Comparison of ENCODE assay signal across 15 cellular contexts in genomic region chr15:32834156-32834555, GRCh38.
DNase-seq lines count a peak whose midpoint lies in the region; ATAC-seq, FAIRE-seq and TF ChIP-seq lines count a peak whose summit lies in the region.
"Had no signal": no experiment of that assay in that cellular context is flagged by ENCODE, and none has a peak within 500 bp of the region (broad histone marks: within the 10 kb centered on the region; RNA-seq: fewer than 3 reads in every experiment).

No MANE protein-coding gene starts in this region.

- no peak overlapping the region for H2AFZ ChIP-seq in keratinocyte (ENCODE audit: control insufficient read depth, low read length)

- H3K27me3 ChIP-seq in keratinocyte (ENCODE audit: control insufficient read depth, extremely low read depth, insufficient read depth, low read length) (no peaks in the 10 kb centered on the region), adrenal gland (peaks cover 4% of the 10 kb centered on the region)

- H3K27ac ChIP-seq in keratinocyte (ENCODE audit: control insufficient read depth, insufficient read depth, low read length) (no peak overlapping the region), adrenal gland (no peak overlapping the region)
- H3K27ac ChIP-seq: heart right ventricle had no signal

- H3K9me3 ChIP-seq in keratinocyte (ENCODE audit: control insufficient read depth, low read depth, low read length) (no peaks in the 10 kb centered on the region), adrenal gland (replicated peaks in 1 of 3) (no peaks in the 10 kb centered on the region)
- H3K9me3 ChIP-seq: HAP-1, heart right ventricle had no signal

- TF ChIP-seq POLR2A in adrenal gland (IDR thresholded peaks at IDR 0.05), result no peak

- intact Hi-C loops in adrenal gland (cut with DNase I), result no loop called here

- H4K20me1 ChIP-seq in keratinocyte (ENCODE audit: control insufficient read depth, extremely low read depth, insufficient read depth, low read length), result no peaks in the 10 kb centered on the region

- ATAC-seq in GM18520 (IDR thresholded peaks at IDR 0.05; ENCODE audit: unreplicated experiment), result peak; percentile 74
- ATAC-seq in GM21737 (IDR thresholded peaks at IDR 0.05; ENCODE audit: unreplicated experiment), result peak; percentile 83
- peak; percentile 65 for ATAC-seq in HG03558 (IDR thresholded peaks at IDR 0.05; ENCODE audit: extremely low read depth, unreplicated experiment)
- ATAC-seq: heart right ventricle, natural killer cell had no signal

- TF ChIP-seq CTCF in keratinocyte (optimal IDR thresholded peaks at IDR 0.05 in 1 of 3, IDR thresholded peaks at IDR 0.05 in 1 of 3, conservative IDR thresholded peaks at IDR 0.05 in 1 of 3; ENCODE audit: extremely low read depth in 1 of 3, insufficient read depth in 2 of 3, low read length in 3 of 3) (no peak), adrenal gland (IDR thresholded peaks at IDR 0.05) (no peak)

- FAIRE-seq in keratinocyte (lab: Jason Lieb, UNC), result peak; percentile 13
- FAIRE-seq: colon had no signal

- no peaks in the 10 kb centered on the region for H3K9me1 ChIP-seq in keratinocyte (ENCODE audit: control insufficient read depth, extremely low read depth, insufficient read depth, low read length)

- no peaks in the 10 kb centered on the region for H3K79me2 ChIP-seq in keratinocyte (ENCODE audit: control insufficient read depth, insufficient read depth, low read length)

- WGBS in adrenal gland, 4 donors, result 32 to 52% (median 49%) methylated on average over 1 of the region's 1 CpG

- H3K36me3 ChIP-seq in keratinocyte (ENCODE audit: control insufficient read depth in 2 of 2, extremely low read depth in 1 of 2, insufficient read depth in 2 of 2, low read length in 2 of 2), result no peaks in the 10 kb centered on the region
- H3K36me3 ChIP-seq in adrenal gland (replicated peaks in 1 of 2), result no peaks in the 10 kb centered on the region
- H3K36me3 ChIP-seq: HAP-1, heart right ventricle had no signal

- dilution Hi-C loops in keratinocyte (cut with MboI; ENCODE audit: extremely low pct_ligation_motif_present, low sequenced_read_pairs), result loop anchor here (25.0 kb wide), 1 partner anchor 153 kb away; no protein-coding TSS in a partner anchor

- H3K9ac ChIP-seq in keratinocyte (ENCODE audit: control insufficient read depth, extremely low read depth, insufficient read depth, low read length), result no peak overlapping the region

- H3K4me2 ChIP-seq in keratinocyte (ENCODE audit: control insufficient read depth, extremely low read depth, insufficient read depth, low read depth, low read length), result no peak overlapping the region

- DNase-seq in keratinocyte (ENCODE audit: low read depth, low spot score) (no peak), AG20443 (ENCODE audit: low spot score) (no peak), adrenal gland (no peak), middle frontal gyrus (ENCODE audit: extremely low spot score, low spot score) (no peak)
- DNase-seq in NK-92 treated with Interleukin-12 subunit alpha and Interleukin-12 subunit beta, amount 100 ng/mL, for 24 hours (lab: John Stamatoyannopoulos, UW), result no peak
- DNase-seq: DMS53; heart right ventricle; natural killer cell; NCI-H1092; stimulated activated CD4-positive, alpha-beta T cell treated with anti-CD3 and anti-CD28 coated beads, Interleukin-2, amount 100 ng/mL, for 48 hours had no signal

- H3K4me3 ChIP-seq in keratinocyte (ENCODE audit: control insufficient read depth in 2 of 3, extremely low read depth in 1 of 3, insufficient read depth in 2 of 3, low read depth in 1 of 3, low read length in 3 of 3) (no peak overlapping the region), adrenal gland (no peak overlapping the region)
- H3K4me3 ChIP-seq: HAP-1, heart right ventricle had no signal

- H3K4me1 ChIP-seq in keratinocyte (ENCODE audit: control insufficient read depth, extremely low read depth, insufficient read depth, low read length) (no peaks in the 10 kb centered on the region), adrenal gland (replicated peaks in 1 of 2) (no peaks in the 10 kb centered on the region)
- H3K4me1 ChIP-seq: heart right ventricle had no signal
